In genomic region chr3:171313702-171314101, GRCh38 we compare ENCODE assay signal across 1 cellular context.
TF ChIP-seq lines count a peak whose summit lies in the region.

No MANE protein-coding gene starts in this region.

TF ChIP-seq in K562, 482 proteins besides CTCF, POLR2A, EP300 and RAD21 (continued from another document):
- TF ChIP-seq ATF3 (IDR thresholded peaks at IDR 0.05) (0 out of 2 replicates have a peak, but pooled peaks have one; percentile 6), ATF3 (CRISPR knock-in tag; conservative IDR thresholded peaks at IDR 0.05) (no peak)
